Comparison of ENCODE assay signal across 8 cellular contexts in the genomic region with DNA sequence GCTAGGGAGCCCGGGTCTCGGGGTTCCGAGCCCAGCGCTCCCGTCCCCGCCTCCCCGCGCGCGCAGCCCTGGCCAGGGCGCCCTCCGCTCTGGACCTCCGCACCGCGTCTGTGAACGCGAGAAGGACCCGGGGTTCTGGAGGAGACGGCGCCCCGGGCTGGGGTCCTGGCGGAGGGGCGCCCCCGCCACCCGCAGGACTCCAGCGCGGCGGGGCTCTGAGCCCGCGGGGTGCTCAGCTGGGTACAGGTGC. TPM values are rescaled to one million over a fixed set of nuclear protein-coding genes. Genes with fewer than 3 reads are reported as not detected.
DNase-seq lines count a peak whose midpoint lies in the region; ATAC-seq and TF ChIP-seq lines count a peak whose summit lies in the region.

No MANE protein-coding gene starts in this region.

- no peak overlapping the region for H2BK15ac ChIP-seq in H9 (ENCODE audit: low read depth, low read length)

- H3K27me3 Mint-ChIP-seq in H9 (ENCODE audit: low read depth) = peaks cover 38% of the 10 kb centered on the region

- H2AFZ ChIP-seq in H9 (ENCODE audit: low read length) = no peak overlapping the region

- no peak overlapping the region for H2BK5ac ChIP-seq in H9 (ENCODE audit: insufficient read length, low read length)

- no peak overlapping the region for H2AK5ac ChIP-seq in H9 (ENCODE audit: insufficient read length, low read length)

- no peak overlapping the region for H3K56ac ChIP-seq in H9 (ENCODE audit: insufficient read length, low read depth, low read length)

- peaks cover 7 to 13% of the 10 kb centered on the region in 2 experiments; a peak in 4 of 5 replicates for H3K9me3 Mint-ChIP-seq in H9

- H4K5ac ChIP-seq in H9 (ENCODE audit: insufficient read length, low read depth, low read length) = no peak overlapping the region

- no peak overlapping the region for H3K23ac ChIP-seq in H9 (ENCODE audit: insufficient read length, low read depth, low read length)

- H3K4me3 ChIP-seq in GM08714 (ENCODE audit: low read length) = peak overlapping the region; percentile 67
- peak overlapping the region; percentile 58 for H3K4me3 ChIP-seq in iPS-18a (ENCODE audit: low read length)
- H3K4me3 ChIP-seq in subcutaneous abdominal adipose tissue (ENCODE audit: low read depth in 1 of 5, low read length in 5 of 5) = peak overlapping the region in 4 of 5 donors; percentile 64 to 77 (median 68)

- POLR2A ChIA-PET in GM10248 (lab: Yijun Ruan, JAX) = interaction anchor here (0.6 to 2.3 kb wide), 3 partner anchors 9 to 97 kb away, joined by 3 to 14 read pairs (median 3); no protein-coding TSS in a partner anchor
- POLR2A ChIA-PET in HEK293T (lab: Yijun Ruan, JAX) = interaction anchor here (0.8 to 2.8 kb wide), 6 partner anchors 9 to 131 kb away, joined by 3 to 13 read pairs (median 4); a partner anchor contains a TSS

- no peaks in the 10 kb centered on the region for H3K79me1 ChIP-seq in H9 (ENCODE audit: insufficient read depth, low read depth, low read length, poor library complexity, severe bottlenecking)

- H3K36me3 ChIP-seq in iPS-18a (ENCODE audit: control insufficient read depth, low read depth, low read length) (no peaks in the 10 kb centered on the region), subcutaneous abdominal adipose tissue (ENCODE audit: control insufficient read depth in 5 of 5, insufficient read depth in 5 of 5, low read length in 5 of 5) (peaks cover 0 to 2% (median 1%) of the 10 kb centered on the region in 5 donors)

- H2BK120ac ChIP-seq in H9 (ENCODE audit: low read depth, low read length, poor library complexity, severe bottlenecking) = no peak overlapping the region

- H3K27me3 ChIP-seq in H9 (ENCODE audit: insufficient read depth, low read length) (peaks cover 45% of the 10 kb centered on the region), iPS-18a (ENCODE audit: control insufficient read depth, insufficient read depth, low read length) (peaks cover 76% of the 10 kb centered on the region), subcutaneous abdominal adipose tissue (ENCODE audit: control insufficient read depth in 5 of 5, insufficient read depth in 4 of 5, low read length in 5 of 5) (peaks cover 0 to 12% (median 6%) of the 10 kb centered on the region in 5 donors)

- H3T11ph ChIP-seq in H9 (ENCODE audit: low read length) = no peak overlapping the region

- H3K4me1 Mint-ChIP-seq in H9 = peaks cover 10 to 16% of the 10 kb centered on the region in 2 experiments

- H3K4me1 ChIP-seq in H9 (ENCODE audit: insufficient read depth, low read length) (no peaks in the 10 kb centered on the region; the same call in 1 of the 2 replicates), iPS-18a (ENCODE audit: control insufficient read depth, low read depth, low read length) (no peaks in the 10 kb centered on the region), subcutaneous abdominal adipose tissue (ENCODE audit: control insufficient read depth in 5 of 5, insufficient read depth in 5 of 5, low read length in 5 of 5) (peaks cover 0 to 23% (median 21%) of the 10 kb centered on the region in 5 donors)

- H3K36me3 Mint-ChIP-seq in H9 (ENCODE audit: insufficient read depth in 1 of 3, low read depth in 3 of 3) = no peaks in the 10 kb centered on the region; a peak in 2 of 7 replicates

- no peaks in the 10 kb centered on the region for H4K20me1 ChIP-seq in H9 (ENCODE audit: control insufficient read depth, insufficient read depth, insufficient read length)

- TF ChIP-seq CTCF in H9 (conservative IDR thresholded peaks at IDR 0.05) (no peak), GM10248 (IDR thresholded peaks at IDR 0.05; ENCODE audit: control extremely low read depth, extremely low read depth, low read depth, missing control alignments) (no peak)

- CTCF ChIA-PET in GM10248 (lab: Yijun Ruan, JAX) (interaction anchor here (1.0 to 12.7 kb wide), 22 partner anchors 8 to 131 kb away, joined by 3 to 159 read pairs (median 7); a partner anchor contains a TSS), HEK293T (lab: Yijun Ruan, JAX) (interaction anchor here (1.1 to 4.1 kb wide), 4 partner anchors 32 to 114 kb away, joined by 3 to 14 read pairs (median 4); no protein-coding TSS in a partner anchor)

- no CpG with 5 or more reads among the region's 30 CpGs for WGBS in H9 (ENCODE audit: extremely low coverage, insufficient read length, low lambda C conversion rate)

- DNase-seq in H9 = no peak
- DNase-seq in GM10248 (ENCODE audit: extremely low spot score) = no peak
- no peak for DNase-seq in HEK293T (ENCODE audit: extremely low spot score)
- no peak for DNase-seq in kidney tubule cell (ENCODE audit: low spot score)

- H4K91ac ChIP-seq in H9 (ENCODE audit: insufficient read length, low read depth, low read length) = no peak overlapping the region

- peak overlapping the region; percentile 69 for H3K4me2 ChIP-seq in H9 (ENCODE audit: insufficient read depth, insufficient read length, low read length)

- no peak overlapping the region for H3K4ac ChIP-seq in H9 (ENCODE audit: low read depth, low read length)

- H3K9me3 ChIP-seq in H9 (ENCODE audit: control insufficient read depth, low read depth, low read length) (no peaks in the 10 kb centered on the region), iPS-18a (ENCODE audit: control insufficient read depth, low read depth, low read length) (no peaks in the 10 kb centered on the region), subcutaneous abdominal adipose tissue (ENCODE audit: control insufficient read depth in 5 of 5, low read length in 5 of 5) (no peaks in the 10 kb centered on the region)

- peak overlapping the region; percentile 66 to 88; a peak in 4 of 5 replicates for H3K4me3 Mint-ChIP-seq in H9

- peaks cover 16% of the 10 kb centered on the region for H3K23me2 ChIP-seq in H9 (ENCODE audit: insufficient read length, low read depth, low read length, poor library complexity, severe bottlenecking)

- H3K9ac ChIP-seq in H9 (ENCODE audit: extremely low read depth, insufficient read length, low read length) (no peak overlapping the region), iPS-18a (ENCODE audit: low read length) (no peak overlapping the region), subcutaneous abdominal adipose tissue (ENCODE audit: low read length in 5 of 5) (peak overlapping the region in 3 of 5 donors; percentile 32 to 61 (median 60))

- no peaks in the 10 kb centered on the region for H3K79me2 ChIP-seq in H9 (ENCODE audit: insufficient read depth, low read length)

- H3K27ac ChIP-seq in H9 (ENCODE audit: insufficient read length, low read depth, low read length) (no peak overlapping the region), iPS-18a (ENCODE audit: low read length) (no peak overlapping the region), subcutaneous abdominal adipose tissue (ENCODE audit: low read depth, low read length) (no peak overlapping the region)

- no peak overlapping the region for H3K27ac Mint-ChIP-seq in H9

- H2BK20ac ChIP-seq in H9 (ENCODE audit: low read depth, low read length, poor library complexity, severe bottlenecking) = no peak overlapping the region

- no peak overlapping the region; the same call in 1 of the 2 replicates for H3K14ac ChIP-seq in H9 (ENCODE audit: insufficient read depth, low read length)

- no peak overlapping the region for H4K8ac ChIP-seq in H9 (replicated peaks; ENCODE audit: insufficient read length, low read depth, low read length)

- ATAC-seq in SK-N-SH treated with all-trans-retinoic acid at 6 μM for 48 hours = peak; percentile 32

- no peak overlapping the region for H2BK12ac ChIP-seq in H9 (ENCODE audit: insufficient read length, low read depth, low read length)

- no peak overlapping the region for H3K18ac ChIP-seq in H9 (ENCODE audit: insufficient read length, low read depth, low read length)

TF ChIP-seq in SK-N-SH treated with all-trans-retinoic acid at 6 μM for 48 hours, 23 proteins besides CTCF, POLR2A, EP300 and RAD21 (continues in another document):
- TF ChIP-seq ARNTL (CRISPR knock-in tag; IDR thresholded peaks at IDR 0.05; ENCODE audit: borderline replicate concordance, low read depth) (no peak), ESRRG (CRISPR knock-in tag; IDR thresholded peaks at IDR 0.05) (no peak), ISL1 (CRISPR knock-in tag; IDR thresholded peaks at IDR 0.05) (no peak), TCF4 (CRISPR knock-in tag; IDR thresholded peaks at IDR 0.05; ENCODE audit: borderline replicate concordance) (no peak)
- TF ChIP-seq, protein P1, sequence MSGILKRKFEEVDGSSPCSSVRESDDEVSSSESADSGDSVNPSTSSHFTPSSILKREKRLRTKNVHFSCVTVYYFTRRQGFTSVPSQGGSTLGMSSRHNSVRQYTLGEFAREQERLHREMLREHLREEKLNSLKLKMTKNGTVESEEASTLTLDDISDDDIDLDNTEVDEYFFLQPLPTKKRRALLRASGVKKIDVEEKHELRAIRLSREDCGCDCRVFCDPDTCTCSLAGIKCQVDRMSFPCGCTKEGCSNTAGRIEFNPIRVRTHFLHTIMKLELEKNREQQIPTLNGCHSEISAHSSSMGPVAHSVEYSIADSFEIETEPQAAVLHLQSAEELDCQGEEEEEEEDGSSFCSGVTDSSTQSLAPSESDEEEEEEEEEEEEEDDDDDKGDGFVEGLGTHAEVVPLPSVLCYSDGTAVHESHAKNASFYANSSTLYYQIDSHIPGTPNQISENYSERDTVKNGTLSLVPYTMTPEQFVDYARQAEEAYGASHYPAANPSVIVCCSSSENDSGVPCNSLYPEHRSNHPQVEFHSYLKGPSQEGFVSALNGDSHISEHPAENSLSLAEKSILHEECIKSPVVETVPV (CRISPR knock-in tag; IDR thresholded peaks at IDR 0.05) = no peak

TF ChIP-seq in HEK293T, 16 proteins besides CTCF, POLR2A, EP300 and RAD21 (continues in another document):
- TF ChIP-seq L3MBTL2 (conservative IDR thresholded peaks at IDR 0.05) = no peak
- no peak for TF ChIP-seq TARDBP (IDR thresholded peaks at IDR 0.05)
- TF ChIP-seq, protein P2, sequence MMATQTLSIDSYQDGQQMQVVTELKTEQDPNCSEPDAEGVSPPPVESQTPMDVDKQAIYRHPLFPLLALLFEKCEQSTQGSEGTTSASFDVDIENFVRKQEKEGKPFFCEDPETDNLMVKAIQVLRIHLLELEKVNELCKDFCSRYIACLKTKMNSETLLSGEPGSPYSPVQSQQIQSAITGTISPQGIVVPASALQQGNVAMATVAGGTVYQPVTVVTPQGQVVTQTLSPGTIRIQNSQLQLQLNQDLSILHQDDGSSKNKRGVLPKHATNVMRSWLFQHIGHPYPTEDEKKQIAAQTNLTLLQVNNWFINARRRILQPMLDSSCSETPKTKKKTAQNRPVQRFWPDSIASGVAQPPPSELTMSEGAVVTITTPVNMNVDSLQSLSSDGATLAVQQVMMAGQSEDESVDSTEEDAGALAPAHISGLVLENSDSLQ (IDR thresholded peaks at IDR 0.05) = no peak
- no peak for TF ChIP-seq ELF4 (IDR thresholded peaks at IDR 0.05)
- TF ChIP-seq SP1 (IDR thresholded peaks at IDR 0.05) = no peak
- TF ChIP-seq BHLHE40 (IDR thresholded peaks at IDR 0.05; ENCODE audit: borderline replicate concordance) = no peak
- TF ChIP-seq NFRKB (IDR thresholded peaks at IDR 0.05) = no peak
- TF ChIP-seq FOXM1 (IDR thresholded peaks at IDR 0.05; ENCODE audit: borderline replicate concordance) = no peak
- TF ChIP-seq FOXA1 (IDR thresholded peaks at IDR 0.05) = no peak
- no peak for TF ChIP-seq HDGF (IDR thresholded peaks at IDR 0.05; ENCODE audit: borderline replicate concordance)
- TF ChIP-seq CTBP1 (IDR thresholded peaks at IDR 0.05; ENCODE audit: borderline replicate concordance) = no peak
- TF ChIP-seq LEF1 (IDR thresholded peaks at IDR 0.05; ENCODE audit: borderline replicate concordance) = no peak

RNA-seq across cellular contexts. Expression of a gene that starts 0.4 kb away (rescaled TPM):
- 0.72 and 0.98 TPM in 2 replicates for total RNA-seq in H9 (2021)

Comparison
In these comparisons a context has a peak if more than half of its experiments do, and no peak if none do; other contexts are left out.
1. H3K9ac ChIP-seq: peak in subcutaneous abdominal adipose tissue (3 of 5); none in H9 (single experiment) and iPS-18a (single experiment).
2. Peak in every context shown above with its lines, with median percentiles within 50 percentile points of each other: H3K4me3 ChIP-seq.